ENCODE assay signal across 1 cellular context in genomic region chr19:12784394-12784870, GRCh38.
TF ChIP-seq lines count a peak whose summit lies in the region.

No MANE protein-coding gene starts in this region.

TF ChIP-seq in GM23338, 12 proteins besides CTCF, POLR2A, EP300 and RAD21:
- TF ChIP-seq ZNF462 (CRISPR knock-in tag; IDR thresholded peaks at IDR 0.05) (no peak), NANOG (IDR thresholded peaks at IDR 0.05; ENCODE audit: borderline replicate concordance) (no peak), ZNF331 (CRISPR knock-in tag; IDR thresholded peaks at IDR 0.05; ENCODE audit: low read depth) (no peak), JUNB (IDR thresholded peaks at IDR 0.05; ENCODE audit: unreplicated experiment) (no peak), CREB1 (CRISPR knock-in tag; IDR thresholded peaks at IDR 0.05; ENCODE audit: low read depth) (no peak), STAT1 (IDR thresholded peaks at IDR 0.05; ENCODE audit: unreplicated experiment) (no peak), ETS1 (IDR thresholded peaks at IDR 0.05) (no peak), REST (IDR thresholded peaks at IDR 0.05; ENCODE audit: unreplicated experiment) (no peak), EZH2 (IDR thresholded peaks at IDR 0.05; ENCODE audit: low read depth, unreplicated experiment) (no peak), ZNF114 (CRISPR knock-in tag; IDR thresholded peaks at IDR 0.05) (no peak), POLR2AphosphoS5 (IDR thresholded peaks at IDR 0.05; ENCODE audit: low read depth) (no peak), EZH2phosphoT487 (IDR thresholded peaks at IDR 0.05; ENCODE audit: unreplicated experiment) (no peak)
